ENCODE assay signal across 1 cellular context in the genomic region with DNA sequence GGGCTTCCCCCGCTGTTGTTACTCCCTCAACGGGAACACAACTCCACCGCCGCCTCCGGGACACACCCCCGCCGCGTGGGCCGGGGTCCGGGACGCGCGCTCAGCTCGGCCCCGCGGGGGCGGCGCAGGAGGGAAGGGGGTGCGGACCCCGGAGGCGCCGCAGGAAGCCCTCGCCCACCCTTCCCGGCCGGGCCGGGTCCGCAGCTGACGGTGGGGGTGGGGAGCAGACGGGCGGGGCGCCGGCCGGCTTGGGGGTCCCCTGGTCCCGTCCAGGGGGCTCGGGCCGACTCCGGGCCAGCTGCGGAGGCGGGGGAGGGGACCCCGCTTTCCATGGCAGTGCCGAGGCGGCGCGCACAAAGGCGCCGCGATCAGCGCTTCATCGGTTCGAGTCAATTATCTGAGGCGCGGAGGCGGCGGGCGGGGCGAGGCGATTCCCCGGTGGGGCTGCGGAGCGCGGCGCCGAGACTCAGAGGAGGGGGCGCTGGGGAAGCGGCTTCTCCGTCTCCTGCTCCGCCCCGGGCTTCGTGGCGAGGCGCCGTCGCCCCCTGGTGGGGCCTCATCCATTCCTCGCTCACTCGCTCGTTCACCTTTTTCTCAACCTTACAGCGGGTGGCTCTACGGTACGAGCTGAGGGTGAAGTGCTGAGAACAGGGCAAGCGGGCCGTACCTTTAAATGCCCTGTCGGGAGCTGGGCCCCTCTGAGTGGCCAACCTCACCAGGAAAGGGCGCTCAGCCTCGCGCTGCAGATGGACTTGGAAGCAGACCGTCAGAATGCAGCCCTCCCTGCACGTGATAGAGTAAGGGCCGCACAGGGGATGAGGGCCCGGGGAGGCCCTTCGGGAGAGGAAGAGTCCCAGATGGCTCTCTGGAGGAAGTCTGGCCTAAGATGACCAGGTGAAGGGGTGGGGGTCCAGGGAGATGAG.
TF ChIP-seq lines count a peak whose summit lies in the region.

No MANE protein-coding gene starts in this region.

TF ChIP-seq in K562, 482 proteins besides CTCF, POLR2A, EP300 and RAD21 (continued from another document):
- TF ChIP-seq BRF2 (IDR thresholded peaks at IDR 0.05; ENCODE audit: borderline replicate concordance, insufficient read depth, insufficient read length) (no peak), CBFA2T3 (IDR thresholded peaks at IDR 0.05) (no peak), SAP30 (IDR thresholded peaks at IDR 0.05; ENCODE audit: borderline replicate concordance, insufficient read depth, low read depth, low read length, poor library complexity, severe bottlenecking) (no peak), CEBPG (CRISPR knock-in tag; IDR thresholded peaks at IDR 0.05) (no peak), CEBPG (tag; conservative IDR thresholded peaks at IDR 0.05 in 1 of 2, IDR thresholded peaks at IDR 0.05 in 1 of 2) (no peak), ZNF75A (CRISPR knock-in tag; IDR thresholded peaks at IDR 0.05) (no peak), WHSC1 (IDR thresholded peaks at IDR 0.05; ENCODE audit: low read length) (no peak), NFE2 (IDR thresholded peaks at IDR 0.05; ENCODE audit: low read depth) (peak; percentile 22; the same call in 1 of the 2 replicates), PTTG1 (tag; IDR thresholded peaks at IDR 0.05; ENCODE audit: low read depth) (no peak), GABPB1 (CRISPR knock-in tag; IDR thresholded peaks at IDR 0.05) (peak; percentile 73), DIDO1 (tag; IDR thresholded peaks at IDR 0.05; ENCODE audit: low read depth) (no peak), CAMTA2 (CRISPR knock-in tag; conservative IDR thresholded peaks at IDR 0.05) (no peak), POU5F1 (IDR thresholded peaks at IDR 0.05; ENCODE audit: borderline replicate concordance, low read depth, low read length, partially characterized antibody) (no peak), CREB1 (IDR thresholded peaks at IDR 0.05) (no peak), CREB1 (CRISPR knock-in tag; IDR thresholded peaks at IDR 0.05) (0 out of 2 replicates have a peak, but pooled peaks have one; percentile 8), PML (IDR thresholded peaks at IDR 0.05; ENCODE audit: low read length) (no peak), XRCC5 (IDR thresholded peaks at IDR 0.05; ENCODE audit: low read depth, low read length) (peak; percentile 78; the same call in 1 of the 2 replicates), MYC (IDR thresholded peaks at IDR 0.05; ENCODE audit: low read depth, low read length) (peak; percentile 56; the same call in 1 of the 2 replicates), MYC (CRISPR knock-in tag; IDR thresholded peaks at IDR 0.05; ENCODE audit: borderline replicate concordance, low read depth) (no peak), ZNF639 (CRISPR knock-in tag; conservative IDR thresholded peaks at IDR 0.05 in 1 of 2, IDR thresholded peaks at IDR 0.05 in 1 of 2) (0 out of 4 replicates have a peak, but pooled peaks of 1 of the 2 experiments have one; percentile 29), NFIC (IDR thresholded peaks at IDR 0.05) (no peak), ATF1 (CRISPR knock-in tag; IDR thresholded peaks at IDR 0.05) (no peak), ATF1 (tag; IDR thresholded peaks at IDR 0.05) (peak; percentile 36), HCFC1 (IDR thresholded peaks at IDR 0.05; ENCODE audit: low read depth, low read length) (no peak), REST (CRISPR knock-in tag; IDR thresholded peaks at IDR 0.05; ENCODE audit: low read depth) (peak; percentile 30; the same call in 1 of the 2 replicates), RB1 (IDR thresholded peaks at IDR 0.05; ENCODE audit: low read depth) (peak; percentile 92), HMBOX1 (IDR thresholded peaks at IDR 0.05) (no peak), ETS1 (conservative IDR thresholded peaks at IDR 0.05; ENCODE audit: control insufficient read depth, low read depth, low read length) (no peak), MCM2 (IDR thresholded peaks at IDR 0.05; ENCODE audit: low read depth) (no peak), TCF3 (CRISPR knock-in tag; IDR thresholded peaks at IDR 0.05) (peak; percentile 36), DPF2 (IDR thresholded peaks at IDR 0.05) (no peak), ARID2 (IDR thresholded peaks at IDR 0.05) (peak; percentile 52; the same call in 1 of the 2 replicates), NFIX (CRISPR knock-in tag; IDR thresholded peaks at IDR 0.05; ENCODE audit: low read depth) (no peak), ARID4B (CRISPR knock-in tag; IDR thresholded peaks at IDR 0.05) (peak; percentile 32; the same call in 1 of the 2 replicates), CBX5 (IDR thresholded peaks at IDR 0.05; ENCODE audit: borderline replicate concordance, low read depth) (peak; percentile 60), PRDM10 (IDR thresholded peaks at IDR 0.05; ENCODE audit: partially characterized antibody) (peak; percentile 57)
- TF ChIP-seq, protein P1, sequence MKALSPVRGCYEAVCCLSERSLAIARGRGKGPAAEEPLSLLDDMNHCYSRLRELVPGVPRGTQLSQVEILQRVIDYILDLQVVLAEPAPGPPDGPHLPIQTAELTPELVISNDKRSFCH (CRISPR knock-in tag; IDR thresholded peaks at IDR 0.05), result no peak
- TF ChIP-seq, protein P1 (tag; IDR thresholded peaks at IDR 0.05), result no peak
